In genomic region chr17:1374426-1375177, GRCh38 we compare ENCODE assay signal across 12 cellular contexts. TPM values are rescaled to one million over a fixed set of nuclear protein-coding genes. Genes with fewer than 3 reads are reported as not detected.
DNase-seq lines count a peak whose midpoint lies in the region; ATAC-seq, FAIRE-seq and TF ChIP-seq lines count a peak whose summit lies in the region.
"Had no signal": no experiment of that assay in that cellular context is flagged by ENCODE, and none has a peak within 500 bp of the region (broad histone marks: within the 10 kb centered on the region; RNA-seq: fewer than 3 reads in every experiment).

No MANE protein-coding gene starts in this region.

- H2AFZ ChIP-seq in HepG2 (ENCODE audit: low read length) = no peak overlapping the region

- FAIRE-seq in HepG2 (lab: Jason Lieb, UNC) = no peak

- POLR2A ChIA-PET in activated B cell treated with CpG ODN at 0.5 μM for 24 hours (lab: Charles Lee) = interaction anchor here (0.6 to 1.5 kb wide), 3 partner anchors 80 to 142 kb away, joined by 3 to 5 read pairs (median 4); no protein-coding TSS in a partner anchor
- POLR2A ChIA-PET in HepG2 (lab: Yijun Ruan, JAX) = no interaction called here

- no peak overlapping the region for H3K4me3 ChIP-seq in HepG2 (replicated peaks in 1 of 3; ENCODE audit: insufficient read depth in 1 of 3, low read depth in 2 of 3, low read length in 3 of 3)

- DNase-seq in activated T-cell treated with anti-CD3 and anti-CD28 coated beads, Interleukin-2, amount 50 U/mL, for 4 hours = no peak
- DNase-seq in activated T-cell treated with anti-CD3 and anti-CD28 coated beads for 4 hours = no peak
- DNase-seq in activated B cell treated with CpG ODN at 0.5 μM for 24 hours = no peak
- DNase-seq in HepG2 (ENCODE audit: low spot score) = no peak
- DNase-seq in type B pancreatic cell (ENCODE audit: extremely low spot score, unreplicated experiment) = no peak
- DNase-seq in NCI-H2081 treated with DMSO at 0.1 percent for 48 hours (lab: John Stamatoyannopoulos, UW) = no peak
- no peak for DNase-seq in SIG-M5 (lab: John Stamatoyannopoulos, UW)
- no peak for DNase-seq in NCI-H2029 (lab: John Stamatoyannopoulos, UW)
- DNase-seq: activated CD4-positive, alpha-beta T cell treated with anti-CD3 and anti-CD28 coated beads for 1 hour; erythroblast; NCI-H1930; stimulated activated CD4-positive, alpha-beta T cell treated with anti-CD3 and anti-CD28 coated beads, Interleukin-15, amount 100 ng/mL, for 24 hours had no signal

- BruUV-seq in HepG2 (replicated peaks; lab: Mats Ljungman, UMichigan) = no TSS peak

- TF ChIP-seq POLR2A in HepG2 (IDR thresholded peaks at IDR 0.05; ENCODE audit: insufficient read depth in 1 of 2, low read depth in 2 of 2, low read length in 2 of 2) = no peak

- H3K4me2 ChIP-seq in HepG2 (ENCODE audit: low read depth, low read length) = no peak overlapping the region

- no peak overlapping the region for H3K27ac ChIP-seq in HepG2 (ENCODE audit: extremely low read length, insufficient read depth, low read length)

- H3K9me3 Mint-ChIP-seq in activated T-cell treated with anti-CD3 and anti-CD28 coated beads, Interleukin-2, amount 50 U/mL, for 4 hours = no peaks in the 10 kb centered on the region
- H3K9me3 Mint-ChIP-seq in activated B cell treated with CpG ODN at 0.5 μM for 24 hours (no peaks in the 10 kb centered on the region), type B pancreatic cell (no peaks in the 10 kb centered on the region)

- peaks cover 76% of the 10 kb centered on the region for H3K4me1 Mint-ChIP-seq in activated T-cell treated with anti-CD3 and anti-CD28 coated beads, Interleukin-2, amount 50 U/mL, for 4 hours (ENCODE audit: low read depth)
- H3K4me1 Mint-ChIP-seq in activated B cell treated with CpG ODN at 0.5 μM for 24 hours (peaks cover 86% of the 10 kb centered on the region), type B pancreatic cell (ENCODE audit: unreplicated experiment) (peaks cover 39% of the 10 kb centered on the region)

- H3K4me1 ChIP-seq in HepG2 (ENCODE audit: insufficient read depth, low read length) = peaks cover 19% of the 10 kb centered on the region

- TF ChIP-seq EP300 in HepG2 (IDR thresholded peaks at IDR 0.05; ENCODE audit: low read depth in 2 of 2, low read length in 2 of 2) = no peak
- no peak for TF ChIP-seq EP300 in HepG2 (CRISPR knock-in tag; IDR thresholded peaks at IDR 0.05; ENCODE audit: borderline replicate concordance)

- 91% methylated on average over 10 of the region's 10 CpGs for WGBS in HepG2 (ENCODE audit: low lambda C conversion rate)

- no peaks in the 10 kb centered on the region for H3K27me3 Mint-ChIP-seq in activated T-cell treated with anti-CD3 and anti-CD28 coated beads, Interleukin-2, amount 50 U/mL, for 4 hours (ENCODE audit: low read depth)
- H3K27me3 Mint-ChIP-seq in activated B cell treated with CpG ODN at 0.5 μM for 24 hours = no peaks in the 10 kb centered on the region
- H3K27me3 Mint-ChIP-seq in type B pancreatic cell = no peaks in the 10 kb centered on the region

- CTCF ChIA-PET in activated B cell treated with CpG ODN at 0.5 μM for 24 hours (lab: Charles Lee) (interaction anchor here (1.1 to 1.8 kb wide), 3 partner anchors 9 to 141 kb away, joined by 3 to 7 read pairs (median 3); no protein-coding TSS in a partner anchor), HepG2 (lab: Yijun Ruan, JAX; ENCODE audit: low intra/inter-chr PET ratio, low total read pairs) (no interaction called here)

- intact Hi-C loops in activated B cell treated with CpG ODN at 0.5 μM for 24 hours (cut with micrococcal nuclease) = loop anchor here (2.0 kb wide), 1 partner anchor 14 kb away; no protein-coding TSS in a partner anchor
- intact Hi-C loops in HepG2 (cut with micrococcal nuclease; ENCODE audit: unreplicated experiment) = no loop called here

- H3K79me2 ChIP-seq in HepG2 (ENCODE audit: insufficient read depth, low read length) = peaks cover 97% of the 10 kb centered on the region

- peaks cover 98% of the 10 kb centered on the region for H4K20me1 ChIP-seq in HepG2 (ENCODE audit: insufficient read depth, low read length)

- no peaks in the 10 kb centered on the region for H3K9me3 ChIP-seq in HepG2 (ENCODE audit: low read length)

- H3K27ac Mint-ChIP-seq in activated B cell treated with CpG ODN at 0.5 μM for 24 hours (peak overlapping the region; percentile 63), type B pancreatic cell (peak overlapping the region; percentile 8)

- H3K4me3 Mint-ChIP-seq in activated T-cell treated with anti-CD3 and anti-CD28 coated beads, Interleukin-2, amount 50 U/mL, for 4 hours = peak overlapping the region; percentile 25
- H3K4me3 Mint-ChIP-seq in activated B cell treated with CpG ODN at 0.5 μM for 24 hours (peak overlapping the region; percentile 21), type B pancreatic cell (no peak overlapping the region)

- in situ Hi-C loops in HepG2 (cut with HindIII; ENCODE audit: extremely low pct_ligation_motif_present, low pct_unique_long_range_greater_than_20kb) = no loop called here

- peaks cover 15 to 58% of the 10 kb centered on the region in 2 experiments for H3K36me3 ChIP-seq in HepG2 (replicated peaks in 1 of 2; ENCODE audit: control insufficient read depth in 1 of 2, insufficient read depth in 2 of 2, low read length in 2 of 2)

- H3K36me3 Mint-ChIP-seq in activated T-cell treated with anti-CD3 and anti-CD28 coated beads, Interleukin-2, amount 50 U/mL, for 4 hours (ENCODE audit: insufficient read depth) = peaks cover 15% of the 10 kb centered on the region
- H3K36me3 Mint-ChIP-seq in activated B cell treated with CpG ODN at 0.5 μM for 24 hours (ENCODE audit: low read depth) = peaks cover 50% of the 10 kb centered on the region
- H3K36me3 Mint-ChIP-seq in type B pancreatic cell = peaks cover 10% of the 10 kb centered on the region

- TF ChIP-seq CTCF in activated B cell treated with CpG ODN at 0.5 μM for 24 hours (IDR thresholded peaks at IDR 0.05) (no peak), HepG2 (CRISPR knock-in tag; IDR thresholded peaks at IDR 0.05) (no peak), type B pancreatic cell (conservative IDR thresholded peaks at IDR 0.05) (no peak)

- H3K9ac ChIP-seq in HepG2 (ENCODE audit: insufficient read depth, low read depth, low read length) = no peak overlapping the region

- no peaks in the 10 kb centered on the region for H3K27me3 ChIP-seq in HepG2 (ENCODE audit: control insufficient read depth in 1 of 2, insufficient read depth in 2 of 2, low read length in 2 of 2)

- no peak for TF ChIP-seq RAD21 in HepG2 (CRISPR knock-in tag; IDR thresholded peaks at IDR 0.05)

- peak; percentile 77 to 80 for ATAC-seq in activated T-cell treated with anti-CD3 and anti-CD28 coated beads, Interleukin-2, amount 50 U/mL, for 4 hours
- peak; percentile 71 for ATAC-seq in activated B cell treated with CpG ODN at 0.5 μM for 24 hours (ENCODE audit: low read depth)
- ATAC-seq in HepG2 = no peak

TF ChIP-seq in HepG2, 621 proteins besides CTCF, POLR2A, EP300 and RAD21 (continues in another document):
- TF ChIP-seq ZNF782 (CRISPR knock-in tag; IDR thresholded peaks at IDR 0.05; ENCODE audit: borderline replicate concordance) (no peak), ZNF770 (CRISPR knock-in tag; IDR thresholded peaks at IDR 0.05) (peak; percentile 46; the same call in 1 of the 2 replicates), KAT2B (IDR thresholded peaks at IDR 0.05; ENCODE audit: borderline replicate concordance, low read depth, low read length) (no peak), ZNF121 (CRISPR knock-in tag; IDR thresholded peaks at IDR 0.05) (peak; percentile 73), ZSCAN9 (CRISPR knock-in tag; IDR thresholded peaks at IDR 0.05; ENCODE audit: borderline replicate concordance) (no peak), SRY (CRISPR knock-in tag; IDR thresholded peaks at IDR 0.05) (no peak)

RNA-seq across cellular contexts. Expression of gene YWHAE, which starts 25.4 kb away (rescaled TPM):
- 100 to 1,000 TPM; 470 to 529 (median 478) TPM for total RNA-seq in activated T-cell treated with anti-CD3 and anti-CD28 coated beads, Interleukin-2, amount 50 U/mL, for 4 hours
- 253 and 263 TPM in 2 replicates for total RNA-seq in activated B cell treated with CpG ODN at 0.5 μM for 24 hours
- 256 and 504 TPM in 2 replicates for total RNA-seq in HepG2 (2016; rRNA removed; fragmentation: Illumina TruSeq; extraction: Trizol)
- total RNA-seq in HepG2 (2016; cell fraction: cytosol; rRNA removed; fragmentation: Illumina TruSeq; extraction: Trizol; ENCODE audit: low read depth) = 47.1 and 52.6 TPM in 2 replicates
- 277 and 538 TPM in 2 replicates for total RNA-seq in HepG2 (2016; cell fraction: insoluble cytoplasmic fraction; rRNA removed; fragmentation: Illumina TruSeq; extraction: Trizol)
- total RNA-seq in HepG2 (2016; cell fraction: membrane; rRNA removed; fragmentation: Illumina TruSeq; extraction: Trizol) = 139 and 150 TPM in 2 replicates
- 149 and 165 TPM in 2 replicates for total RNA-seq in HepG2 (2016; cell fraction: nucleus; rRNA removed; fragmentation: Illumina TruSeq; extraction: Trizol)
- 249 and 335 TPM in 2 replicates for polyA plus RNA-seq in HepG2 (2011; rRNA removed)
- polyA plus RNA-seq in HepG2 (2011; cell fraction: cytosol; rRNA removed) = 317 and 360 TPM in 2 replicates
- 61.1 and 72.7 TPM in 2 replicates for polyA plus RNA-seq in HepG2 (2011; cell fraction: nucleus; rRNA removed)
- polyA plus RNA-seq in HepG2 (2012) = 349 and 597 TPM in 2 replicates
- polyA plus RNA-seq in HepG2 (2016; cell fraction: cytosol; fragmentation: Illumina TruSeq; extraction: Trizol; ENCODE audit: low read depth) = 53.7 and 53.8 TPM in 2 replicates
- polyA plus RNA-seq in HepG2 (2016; cell fraction: insoluble cytoplasmic fraction; fragmentation: Illumina TruSeq; extraction: Trizol; ENCODE audit: low read depth) = 882 and 909 TPM in 2 replicates
- polyA plus RNA-seq in HepG2 (2016; cell fraction: membrane; fragmentation: Illumina TruSeq; extraction: Trizol; ENCODE audit: low read depth) = 149 and 156 TPM in 2 replicates
- 279 and 293 TPM in 2 replicates for polyA plus RNA-seq in HepG2 (2016; cell fraction: nucleus; fragmentation: Illumina TruSeq; extraction: Trizol; ENCODE audit: insufficient read depth, low read depth)
- polyA minus RNA-seq in HepG2 (2011; rRNA and poly(A)+ RNA removed; ENCODE audit: low replicate concordance) = 266 and 357 TPM in 2 replicates
- polyA minus RNA-seq in HepG2 (2011; cell fraction: cytosol; rRNA and poly(A)+ RNA removed) = 327 and 341 TPM in 2 replicates
- polyA minus RNA-seq in HepG2 (2011; cell fraction: nucleus; rRNA and poly(A)+ RNA removed) = 88.1 and 126 TPM in 2 replicates
- total RNA-seq in type B pancreatic cell (ENCODE audit: low replicate concordance) = 674 and 773 TPM in 2 replicates
